Comparison of ENCODE assay signal across 10 cellular contexts in the genomic region with DNA sequence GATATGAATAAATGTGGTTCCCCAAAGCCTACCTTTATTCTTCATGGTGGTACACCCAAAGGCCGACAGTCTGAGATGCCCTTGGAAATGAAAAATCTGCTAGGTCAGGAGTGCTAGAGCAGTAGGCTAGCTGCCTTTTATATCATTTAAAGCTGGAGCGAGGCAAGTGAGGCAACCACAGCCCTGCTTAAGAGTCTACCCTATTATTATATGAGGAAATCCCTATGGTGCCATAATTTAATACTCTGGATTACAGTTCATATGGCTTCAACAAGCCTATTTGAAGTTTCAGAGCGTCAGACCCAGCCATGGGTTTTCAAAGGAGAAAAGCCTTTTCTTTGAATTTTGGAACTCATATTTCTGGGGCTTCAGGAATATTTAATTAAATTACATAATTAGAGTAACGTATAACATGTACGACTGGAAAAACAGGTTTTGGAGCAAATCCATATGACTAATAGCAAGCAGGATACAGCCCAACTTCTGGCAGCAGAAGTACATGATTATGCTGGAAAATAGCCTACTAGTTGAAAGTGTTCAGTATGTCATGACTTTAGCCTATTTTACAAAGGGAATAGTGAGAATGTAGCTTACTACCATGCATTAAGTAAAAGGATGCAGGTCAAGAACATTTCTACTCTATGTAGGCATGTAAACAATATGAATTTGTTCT. TPM values are rescaled to one million over a fixed set of nuclear protein-coding genes. Genes with fewer than 3 reads are reported as not detected.
DNase-seq lines count a peak whose midpoint lies in the region; ATAC-seq and TF ChIP-seq lines count a peak whose summit lies in the region.
"Had no signal": no experiment of that assay in that cellular context is flagged by ENCODE, and none has a peak within 500 bp of the region (broad histone marks: within the 10 kb centered on the region; RNA-seq: fewer than 3 reads in every experiment).

No MANE protein-coding gene starts in this region.

- H3K27me3 ChIP-seq in lower lobe of right lung (ENCODE audit: low read depth) (no peaks in the 10 kb centered on the region), transverse colon (no peaks in the 10 kb centered on the region)

- H3K4me3 ChIP-seq in lower lobe of right lung (no peak overlapping the region), transverse colon (no peak overlapping the region)

- H3K9me3 ChIP-seq in lower lobe of right lung (no peaks in the 10 kb centered on the region), transverse colon (no peaks in the 10 kb centered on the region)

- intact Hi-C loops in lower lobe of right lung (cut with DNase I), result no loop called here
- intact Hi-C loops in transverse colon (cut with DNase I; ENCODE audit: low total_unique reads), result no loop called here

- TF ChIP-seq POLR2A in transverse colon (IDR thresholded peaks at IDR 0.05), result no peak

- no peak for TF ChIP-seq EP300 in transverse colon (IDR thresholded peaks at IDR 0.05; ENCODE audit: low read depth)

- H3K27ac ChIP-seq in lower lobe of right lung (no peak overlapping the region), transverse colon (no peak overlapping the region)

- TF ChIP-seq CTCF in lower lobe of right lung (IDR thresholded peaks at IDR 0.05) (no peak), transverse colon (IDR thresholded peaks at IDR 0.05) (no peak)

- DNase-seq in AG08396 (ENCODE audit: low spot score), result peak; percentile 33
- peak; percentile 31 for DNase-seq in HT1080 (ENCODE audit: low read depth)
- peak; percentile 23 for DNase-seq in amniotic stem cell (lab: John Stamatoyannopoulos, UW)
- DNase-seq in lower lobe of right lung, result no peak
- DNase-seq in activated CD4-positive, CD25-positive, alpha-beta regulatory T cell (lab: John Stamatoyannopoulos, UW), result no peak
- no peak for DNase-seq in NCI-H524 treated with DMSO at 0.1 percent for 48 hours (lab: John Stamatoyannopoulos, UW)
- no peak for DNase-seq in transverse colon
- DNase-seq: activated T-cell treated with anti-CD3 and anti-CD28 coated beads, Interleukin-2, amount 50 U/mL, for 24 hours; CD8-positive, alpha-beta memory T cell had no signal

- peaks cover 11% of the 10 kb centered on the region for H3K4me1 ChIP-seq in lower lobe of right lung
- peaks cover 0 to 16% (median 10%) of the 10 kb centered on the region in 4 donors for H3K4me1 ChIP-seq in transverse colon

- WGBS in transverse colon (ENCODE audit: low coverage in 1 of 2), 2 donors, result 55 to 62% methylated on average over 4 to 5 of the region's 5 CpGs

- H3K36me3 ChIP-seq in lower lobe of right lung, result no peaks in the 10 kb centered on the region
- H3K36me3 ChIP-seq in transverse colon, result no peaks in the 10 kb centered on the region

- in situ Hi-C loops in transverse colon (cut with MboI; ENCODE audit: low pct_ligation_motif_present in 1 of 4, low pct_unique_long_range_greater_than_20kb in 1 of 4, low sequenced_read_pairs in 3 of 4), result loop anchor here in 1 of 4 donors (25.0 kb wide), 1 partner anchor 686 kb away; no protein-coding TSS in a partner anchor

- ATAC-seq in lower lobe of right lung, result peak; percentile 51 to 55
- no peak for ATAC-seq in GM18502 (IDR thresholded peaks at IDR 0.05; ENCODE audit: poor library complexity, unreplicated experiment)

RNA-seq across cellular contexts. Expression of a gene that starts 18.0 kb away (rescaled TPM):
- total RNA-seq in HT1080 (2014; rRNA removed; shearing (Covaris generic)), result 74.0 and 75.8 TPM in 2 replicates
- polyA plus RNA-seq in HT1080 (2015; cell fraction: cytosol; rRNA removed), result 55.7 and 67.8 TPM in 2 replicates
- polyA plus RNA-seq in HT1080 (2015; cell fraction: nucleus; rRNA removed), result 136 and 140 TPM in 2 replicates
- total RNA-seq in lower lobe of right lung (93.0 TPM), transverse colon (100 to 1,000 TPM in 3 of 4 donors, 10 to 100 TPM in 1; 91.9 to 447 (median 143) TPM)

RNA-seq across cellular contexts. Expression of a gene that starts 35.9 kb away (rescaled TPM):
- total RNA-seq in HT1080 (2014; rRNA removed; shearing (Covaris generic)), result 12.9 and 17.6 TPM in 2 replicates
- 8.8 and 12.6 TPM in 2 replicates for polyA plus RNA-seq in HT1080 (2015; cell fraction: cytosol; rRNA removed)
- 39.2 and 47.7 TPM in 2 replicates for polyA plus RNA-seq in HT1080 (2015; cell fraction: nucleus; rRNA removed)
- total RNA-seq in lower lobe of right lung (39.8 TPM), transverse colon (10 to 100 TPM; 16.1 to 93.1 (median 25.3) TPM)

Comparison
In these comparisons a context has a peak if more than half of its experiments do, and no peak if none do; other contexts are left out.
1. DNase-seq: peak in AG08396 (single experiment), HT1080 (single experiment) and amniotic stem cell (single experiment); none in lower lobe of right lung (single experiment), activated CD4-positive, CD25-positive, alpha-beta regulatory T cell (0 of 4), NCI-H524 treated with DMSO at 0.1 percent for 48 hours (single experiment) and transverse colon (single experiment).